ENCODE assay signal across 26 cellular contexts in the genomic region with DNA sequence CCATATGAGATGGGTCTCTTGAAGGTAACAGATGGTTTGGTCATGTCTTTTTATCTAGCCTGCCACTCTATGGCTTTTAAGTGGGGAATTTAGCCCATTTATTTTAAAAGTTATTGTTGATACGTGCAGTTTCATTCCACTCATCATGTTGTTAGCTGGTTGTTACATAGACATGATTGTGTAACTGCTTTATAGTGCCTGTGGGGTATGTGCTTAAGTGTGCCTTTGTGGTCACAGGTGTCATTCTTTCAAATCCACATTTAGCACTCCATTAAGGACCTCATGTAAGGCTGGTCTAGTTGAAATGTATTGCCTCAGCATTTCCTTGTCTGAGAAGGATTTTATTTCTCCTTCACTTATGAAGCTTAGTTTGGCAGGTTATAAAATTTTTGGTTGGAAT.
"Had no signal": no experiment of that assay in that cellular context is flagged by ENCODE, and none has a peak within 500 bp of the region (broad histone marks: within the 10 kb centered on the region; RNA-seq: fewer than 3 reads in every experiment).

No MANE protein-coding gene starts in this region.

- DNase-seq: activated gamma-delta T cell treated with Interleukin-2 at 50 U/mL for 16 hours; activated T-cell treated with anti-CD3 and anti-CD28 coated beads, Interleukin-2, amount 50 U/mL, for 1 hour; aorta; brain microvascular endothelial cell; central memory CD4-positive, alpha-beta T cell; colonic mucosa; dorsolateral prefrontal cortex; effector memory CD8-positive, alpha-beta T cell; gastrocnemius medialis; hippocampal formation; midbrain; natural killer cell; ovary; psoas muscle; right lobe of liver; small intestine; stimulated activated CD4-positive, alpha-beta T cell treated with anti-CD3 and anti-CD28 coated beads, Interleukin-2, amount 100 ng/mL, for 24 hours; stimulated activated naive CD8-positive, alpha-beta T cell treated with anti-CD3 and anti-CD28 coated beads, Interleukin-15, amount 100 ng/mL, for 72 hours; uterus had no signal

- H3K4me1 ChIP-seq: colonic mucosa, esophagus muscularis mucosa, gastrocnemius medialis, psoas muscle, right lobe of liver, tibial nerve, uterus had no signal

- H3K36me3 Mint-ChIP-seq: activated naive CD4-positive, alpha-beta T cell treated with anti-CD3 and anti-CD28 coated beads, Interleukin-2, amount 50 U/mL, for 24 hours; natural killer cell; stimulated activated effector memory CD8-positive, alpha-beta T cell treated with anti-CD3 and anti-CD28 coated beads, Interleukin-12 subunit alpha, Interleukin-12 subunit beta, amount 100 ng/mL, for 72 hours had no signal

- H3K9me3 ChIP-seq: colonic mucosa, esophagus muscularis mucosa, gastrocnemius medialis, neutrophil, ovary, psoas muscle, right lobe of liver, tibial nerve, uterus had no signal

- ATAC-seq: effector memory CD8-positive, alpha-beta T cell; gastrocnemius medialis; natural killer cell; psoas muscle; right lobe of liver; stimulated activated effector memory CD8-positive, alpha-beta T cell treated with anti-CD3 and anti-CD28 coated beads, Interleukin-12 subunit alpha, Interleukin-12 subunit beta, amount 100 ng/mL, for 72 hours; stimulated activated naive CD8-positive, alpha-beta T cell treated with anti-CD3 and anti-CD28 coated beads, Interleukin-15, amount 100 ng/mL, for 72 hours had no signal

- H3K4me1 Mint-ChIP-seq: activated naive CD4-positive, alpha-beta T cell treated with anti-CD3 and anti-CD28 coated beads, Interleukin-2, amount 50 U/mL, for 24 hours; natural killer cell; stimulated activated effector memory CD8-positive, alpha-beta T cell treated with anti-CD3 and anti-CD28 coated beads, Interleukin-12 subunit alpha, Interleukin-12 subunit beta, amount 100 ng/mL, for 72 hours; stimulated activated naive CD8-positive, alpha-beta T cell treated with anti-CD3 and anti-CD28 coated beads, Interleukin-15, amount 100 ng/mL, for 72 hours had no signal

- H3K27me3 Mint-ChIP-seq: activated naive CD4-positive, alpha-beta T cell treated with anti-CD3 and anti-CD28 coated beads, Interleukin-2, amount 50 U/mL, for 24 hours; effector memory CD8-positive, alpha-beta T cell; stimulated activated naive CD8-positive, alpha-beta T cell treated with anti-CD3 and anti-CD28 coated beads, Interleukin-15, amount 100 ng/mL, for 72 hours had no signal

- H3K27ac ChIP-seq: brain microvascular endothelial cell, colonic mucosa, dorsolateral prefrontal cortex, esophagus muscularis mucosa, gastrocnemius medialis, neutrophil, ovary, psoas muscle, right lobe of liver, tibial nerve, uterus had no signal

- H3K36me3 ChIP-seq: brain microvascular endothelial cell, colonic mucosa, esophagus muscularis mucosa, gastrocnemius medialis, neutrophil, ovary, right lobe of liver, tibial nerve, uterus had no signal

- H3K27me3 ChIP-seq: brain microvascular endothelial cell, colonic mucosa, dorsolateral prefrontal cortex, esophagus muscularis mucosa, gastrocnemius medialis, neutrophil, ovary, right lobe of liver, tibial nerve, uterus had no signal

- H3K9me3 Mint-ChIP-seq: natural killer cell had no signal

- FAIRE-seq: endothelial cell of umbilical vein, small intestine, TTC549 had no signal

- H3K27ac Mint-ChIP-seq: activated naive CD4-positive, alpha-beta T cell treated with anti-CD3 and anti-CD28 coated beads, Interleukin-2, amount 50 U/mL, for 24 hours; effector memory CD8-positive, alpha-beta T cell; natural killer cell; stimulated activated effector memory CD8-positive, alpha-beta T cell treated with anti-CD3 and anti-CD28 coated beads, Interleukin-12 subunit alpha, Interleukin-12 subunit beta, amount 100 ng/mL, for 72 hours; stimulated activated naive CD8-positive, alpha-beta T cell treated with anti-CD3 and anti-CD28 coated beads, Interleukin-15, amount 100 ng/mL, for 72 hours had no signal

- H3K4me3 Mint-ChIP-seq: activated naive CD4-positive, alpha-beta T cell treated with anti-CD3 and anti-CD28 coated beads, Interleukin-2, amount 50 U/mL, for 24 hours; effector memory CD8-positive, alpha-beta T cell; natural killer cell; stimulated activated effector memory CD8-positive, alpha-beta T cell treated with anti-CD3 and anti-CD28 coated beads, Interleukin-12 subunit alpha, Interleukin-12 subunit beta, amount 100 ng/mL, for 72 hours; stimulated activated naive CD8-positive, alpha-beta T cell treated with anti-CD3 and anti-CD28 coated beads, Interleukin-15, amount 100 ng/mL, for 72 hours had no signal

- H3K4me3 ChIP-seq: colonic mucosa, dorsolateral prefrontal cortex, esophagus muscularis mucosa, gastrocnemius medialis, ovary, psoas muscle, right lobe of liver, tibial nerve, uterus had no signal
